ENCODE assay signal across 8 cellular contexts in the genomic region with DNA sequence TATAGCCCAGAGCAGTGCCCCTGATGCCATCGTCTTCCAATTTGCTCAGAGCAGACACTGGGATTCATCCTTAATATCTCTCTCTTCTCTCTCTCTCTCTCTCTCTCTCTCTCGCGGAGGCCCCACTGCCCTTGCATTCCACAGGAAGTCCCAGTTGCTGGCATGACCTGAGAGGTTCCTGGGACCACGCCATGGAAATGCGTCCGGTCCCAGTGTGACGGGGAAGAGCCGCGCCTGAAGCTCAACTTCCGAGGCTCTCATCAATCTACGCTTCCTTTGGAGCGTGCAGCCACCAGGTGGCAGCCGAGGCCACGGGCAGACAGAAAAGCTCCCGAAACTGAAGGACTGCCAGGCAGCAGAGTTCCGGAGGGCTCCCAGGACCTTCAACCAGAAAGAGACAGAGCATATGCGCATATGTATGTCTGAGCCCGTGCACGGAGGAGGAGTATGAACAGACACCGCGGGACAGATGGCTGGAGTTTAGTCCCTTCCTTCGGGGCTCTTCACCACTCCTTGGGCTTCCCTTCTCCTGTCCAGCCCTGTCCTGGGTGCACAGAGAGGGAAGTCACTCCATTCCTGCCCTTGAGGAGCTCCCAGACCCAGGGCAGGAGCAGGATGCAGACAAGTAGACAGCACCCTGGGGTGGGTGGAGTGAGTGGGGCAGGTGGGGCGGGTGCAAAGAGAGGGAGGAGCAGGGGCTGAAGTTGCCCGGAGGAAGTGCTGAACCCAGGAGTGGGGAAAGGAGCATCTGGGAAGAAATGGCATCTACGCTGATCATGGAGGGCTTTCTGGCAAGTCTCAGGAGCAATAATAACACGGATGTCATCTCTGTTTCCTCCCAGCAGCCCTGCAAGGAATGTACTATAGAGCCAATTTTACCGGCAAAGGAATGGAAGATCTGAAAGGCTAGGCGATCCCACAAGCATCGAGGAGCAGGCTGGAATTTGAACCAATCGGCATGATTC. TPM values are rescaled to one million over a fixed set of nuclear protein-coding genes. Genes with fewer than 3 reads are reported as not detected.
DNase-seq lines count a peak whose midpoint lies in the region; ATAC-seq and TF ChIP-seq lines count a peak whose summit lies in the region.

No MANE protein-coding gene starts in this region.

- peak; percentile 53 for DNase-seq in NCI-H146 (lab: John Stamatoyannopoulos, UW)
- DNase-seq in T-helper 1 cell = peak; percentile 27 to 83 (median 42)
- DNase-seq in amygdala (lab: John Stamatoyannopoulos, UW) = peak in 52 of 56 donors; percentile 20 to 88 (median 70)
- DNase-seq in right atrium auricular region (ENCODE audit: low spot score) = peak; percentile 94
- peak; percentile 78 for DNase-seq in pulmonary artery endothelial cell (ENCODE audit: low read depth, low spot score)
- DNase-seq in cortex of kidney (lab: John Stamatoyannopoulos, UW) = no peak

- no peaks in the 10 kb centered on the region for H3K27me3 ChIP-seq in right atrium auricular region

- TF ChIP-seq CTCF in right atrium auricular region (IDR thresholded peaks at IDR 0.05) = peak; percentile 70 to 92

- peaks cover 0 to 16% of the 10 kb centered on the region in 2 donors for H3K4me1 ChIP-seq in right atrium auricular region

- H3K36me3 ChIP-seq in right atrium auricular region = no peaks in the 10 kb centered on the region

- ATAC-seq in GM18498 (IDR thresholded peaks at IDR 0.05; ENCODE audit: unreplicated experiment) = peak; percentile 86
- ATAC-seq in HG02885 (IDR thresholded peaks at IDR 0.05; ENCODE audit: poor library complexity, unreplicated experiment) = peak; percentile 94

- H3K9me3 ChIP-seq in right atrium auricular region = no peaks in the 10 kb centered on the region

- H3K27ac ChIP-seq in right atrium auricular region = no peak overlapping the region

- H3K4me3 ChIP-seq in right atrium auricular region = peak overlapping the region; percentile 4 to 43

RNA-seq across cellular contexts. Expression of a gene that starts 10.5 kb away (rescaled TPM):
- total RNA-seq in right atrium auricular region (10 to 100 TPM in 1 of 2 donors, 1 to 10 TPM in 1; 3.1 to 10.6 TPM), pulmonary artery endothelial cell (0.20 TPM in 1 of 2 replicates, not detected in the other)

RNA-seq across cellular contexts. Expression of a gene that starts 42.1 kb away (rescaled TPM):
- total RNA-seq in right atrium auricular region (not detected), pulmonary artery endothelial cell (not detected in 2 replicates)

RNA-seq across cellular contexts. Expression of a gene that starts 52.7 kb away (rescaled TPM):
- 1 to 10 TPM; 3.1 to 4.1 TPM for total RNA-seq in right atrium auricular region
- total RNA-seq in pulmonary artery endothelial cell = 37.9 and 54.0 TPM in 2 replicates
